In the genomic region with DNA sequence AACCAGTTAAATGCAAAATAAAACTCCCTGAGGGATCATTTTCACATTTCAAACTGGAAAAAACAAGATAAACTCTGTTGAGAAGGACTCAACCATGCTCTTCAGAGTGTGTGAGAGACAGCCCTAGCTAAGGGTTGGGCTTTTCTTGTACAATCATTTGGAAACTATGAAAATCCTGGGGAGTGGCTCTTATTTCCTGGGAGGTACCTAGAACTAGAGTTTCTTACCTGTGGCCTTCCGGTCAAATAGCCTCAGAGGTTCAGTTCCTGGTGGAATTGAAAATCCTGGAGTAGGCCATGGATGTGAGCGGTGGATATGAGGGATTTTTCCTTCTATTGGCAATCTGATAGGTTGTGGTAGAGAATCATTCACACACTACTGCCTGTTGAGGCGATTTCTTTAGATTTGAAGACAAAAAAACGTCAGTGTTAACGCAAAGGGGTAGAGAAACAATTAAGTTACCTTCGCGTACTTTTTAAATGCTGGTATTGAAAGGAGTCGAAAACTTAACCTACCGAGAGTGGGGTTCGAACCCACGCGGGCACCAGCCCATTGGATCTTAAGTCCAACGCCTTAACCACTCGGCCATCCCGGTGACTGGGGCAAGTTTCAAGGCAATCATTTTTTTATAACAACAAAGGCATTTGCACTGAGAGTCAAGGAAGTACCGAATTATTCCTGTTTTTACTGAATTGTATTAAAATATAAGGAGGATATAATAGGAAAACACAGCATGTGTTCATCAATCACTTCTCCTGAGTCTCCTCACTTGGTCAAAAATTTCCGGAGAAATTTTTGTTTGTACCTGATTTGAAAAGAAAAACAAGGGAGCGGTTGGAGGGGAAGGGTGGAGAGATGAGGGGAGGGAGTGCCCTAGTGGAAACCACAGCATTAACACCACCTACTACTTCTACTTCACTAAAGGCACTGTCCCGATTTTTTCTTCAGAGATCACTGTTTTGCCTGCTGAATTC, we compare ENCODE assay signal across 1 cellular context.
A peak's percentile ranks its signal among the peaks of the same experiment; 100 is the strongest.
TF ChIP-seq lines count a peak whose summit lies in the region.

No MANE protein-coding gene starts in this region.

TF ChIP-seq in HEK293, 187 proteins besides CTCF, POLR2A, EP300 and RAD21 (continued from another document and continues in another):
- TF ChIP-seq, protein P1, sequence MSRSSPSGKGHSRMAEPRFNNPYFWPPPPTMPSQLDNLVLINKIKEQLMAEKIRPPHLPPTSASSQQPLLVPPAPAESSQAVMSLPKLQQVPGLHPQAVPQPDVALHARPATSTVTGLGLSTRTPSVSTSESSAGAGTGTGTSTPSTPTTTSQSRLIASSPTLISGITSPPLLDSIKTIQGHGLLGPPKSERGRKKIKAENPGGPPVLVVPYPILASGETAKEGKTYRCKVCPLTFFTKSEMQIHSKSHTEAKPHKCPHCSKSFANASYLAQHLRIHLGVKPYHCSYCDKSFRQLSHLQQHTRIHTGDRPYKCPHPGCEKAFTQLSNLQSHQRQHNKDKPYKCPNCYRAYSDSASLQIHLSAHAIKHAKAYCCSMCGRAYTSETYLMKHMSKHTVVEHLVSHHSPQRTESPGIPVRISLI (tag by site-specific recombination; IDR thresholded peaks at IDR 0.05) = peak; percentile 95
- TF ChIP-seq ZBTB49 (tag by site-specific recombination; IDR thresholded peaks at IDR 0.05; ENCODE audit: low read depth) (no peak), ZNF624 (tag by site-specific recombination; IDR thresholded peaks at IDR 0.05) (no peak), ZXDB (tag by site-specific recombination; IDR thresholded peaks at IDR 0.05) (no peak; the same call in 1 of the 2 replicates), ZNF157 (tag by site-specific recombination; IDR thresholded peaks at IDR 0.05) (no peak), TCF7L2 (IDR thresholded peaks at IDR 0.05; ENCODE audit: borderline replicate concordance, low read depth, low read length) (no peak), ZNF670 (tag by site-specific recombination; IDR thresholded peaks at IDR 0.05; ENCODE audit: low read depth) (no peak), KLF9 (tag by site-specific recombination; IDR thresholded peaks at IDR 0.05; ENCODE audit: low read depth) (no peak), ZNF350 (tag by site-specific recombination; IDR thresholded peaks at IDR 0.05) (no peak), ZNF214 (tag by site-specific recombination; IDR thresholded peaks at IDR 0.05; ENCODE audit: borderline replicate concordance) (no peak), ZNF391 (tag by site-specific recombination; IDR thresholded peaks at IDR 0.05; ENCODE audit: borderline replicate concordance, low read depth) (no peak), ZNF530 (tag by site-specific recombination; IDR thresholded peaks at IDR 0.05; ENCODE audit: low read depth) (no peak), ZNF658 (tag by site-specific recombination; IDR thresholded peaks at IDR 0.05) (no peak), ZNF830 (tag by site-specific recombination; IDR thresholded peaks at IDR 0.05; ENCODE audit: low read depth) (no peak), SETDB1 (IDR thresholded peaks at IDR 0.05; ENCODE audit: insufficient read length, low read length) (no peak), ZNF155 (tag by site-specific recombination; IDR thresholded peaks at IDR 0.05) (no peak), ZNF184 (tag by site-specific recombination; IDR thresholded peaks at IDR 0.05) (peak; percentile 79; the same call in 1 of the 2 replicates), ELK4 (IDR thresholded peaks at IDR 0.05; ENCODE audit: borderline replicate concordance, low read depth, low read length) (no peak), ZNF24 (tag by site-specific recombination; IDR thresholded peaks at IDR 0.05) (peak; percentile 59; the same call in 1 of the 2 replicates), ZNF221 (tag by site-specific recombination; IDR thresholded peaks at IDR 0.05; ENCODE audit: borderline replicate concordance) (no peak), ZNF585B (tag by site-specific recombination; IDR thresholded peaks at IDR 0.05) (no peak), ZNF529 (tag by site-specific recombination; IDR thresholded peaks at IDR 0.05; ENCODE audit: insufficient replicate concordance) (no peak), ZNF423 (tag by site-specific recombination; IDR thresholded peaks at IDR 0.05) (no peak), YY2 (tag by site-specific recombination; IDR thresholded peaks at IDR 0.05) (no peak), ZNF335 (tag by site-specific recombination; conservative IDR thresholded peaks at IDR 0.05) (peak; percentile 39; the same call in 1 of the 2 replicates), PRDM6 (tag by site-specific recombination; IDR thresholded peaks at IDR 0.05) (no peak), ZNF610 (tag by site-specific recombination; IDR thresholded peaks at IDR 0.05; ENCODE audit: borderline replicate concordance) (0 out of 2 replicates have a peak, but pooled peaks have one; percentile 53), PATZ1 (tag by site-specific recombination; IDR thresholded peaks at IDR 0.05) (no peak), ZNF791 (tag by site-specific recombination; IDR thresholded peaks at IDR 0.05) (no peak), SCRT1 (tag by site-specific recombination; IDR thresholded peaks at IDR 0.05; ENCODE audit: borderline replicate concordance) (no peak), ZNF621 (tag by site-specific recombination; IDR thresholded peaks at IDR 0.05) (no peak), ZNF48 (tag by site-specific recombination; IDR thresholded peaks at IDR 0.05) (no peak), ZNF664 (tag by site-specific recombination; IDR thresholded peaks at IDR 0.05) (no peak), ZNF76 (tag by site-specific recombination; IDR thresholded peaks at IDR 0.05; ENCODE audit: borderline replicate concordance, low read depth) (no peak), BCL11B (tag by site-specific recombination; IDR thresholded peaks at IDR 0.05; ENCODE audit: low read depth) (no peak), ZNF473 (tag by site-specific recombination; IDR thresholded peaks at IDR 0.05) (no peak), ZNF223 (tag by site-specific recombination; IDR thresholded peaks at IDR 0.05) (no peak), ZFP37 (tag by site-specific recombination; IDR thresholded peaks at IDR 0.05) (peak; percentile 55; the same call in 1 of the 2 replicates), ZNF426 (tag by site-specific recombination; IDR thresholded peaks at IDR 0.05) (no peak), ZNF707 (tag by site-specific recombination; IDR thresholded peaks at IDR 0.05) (no peak), KLF10 (tag by site-specific recombination; IDR thresholded peaks at IDR 0.05) (peak; percentile 69), ZSCAN16 (tag by site-specific recombination; IDR thresholded peaks at IDR 0.05) (no peak), ZNF433 (tag by site-specific recombination; IDR thresholded peaks at IDR 0.05; ENCODE audit: low read depth) (no peak), ZNF311 (tag by site-specific recombination; IDR thresholded peaks at IDR 0.05; ENCODE audit: borderline replicate concordance) (no peak), HIC1 (tag by site-specific recombination; IDR thresholded peaks at IDR 0.05) (no peak), ZNF138 (tag by site-specific recombination; IDR thresholded peaks at IDR 0.05; ENCODE audit: borderline replicate concordance) (no peak), ZNF514 (tag by site-specific recombination; IDR thresholded peaks at IDR 0.05) (no peak), ZNF341 (tag by site-specific recombination; IDR thresholded peaks at IDR 0.05; ENCODE audit: low read depth) (no peak), EGR2 (tag by site-specific recombination; IDR thresholded peaks at IDR 0.05; ENCODE audit: low read depth) (no peak)
- TF ChIP-seq, protein P2, sequence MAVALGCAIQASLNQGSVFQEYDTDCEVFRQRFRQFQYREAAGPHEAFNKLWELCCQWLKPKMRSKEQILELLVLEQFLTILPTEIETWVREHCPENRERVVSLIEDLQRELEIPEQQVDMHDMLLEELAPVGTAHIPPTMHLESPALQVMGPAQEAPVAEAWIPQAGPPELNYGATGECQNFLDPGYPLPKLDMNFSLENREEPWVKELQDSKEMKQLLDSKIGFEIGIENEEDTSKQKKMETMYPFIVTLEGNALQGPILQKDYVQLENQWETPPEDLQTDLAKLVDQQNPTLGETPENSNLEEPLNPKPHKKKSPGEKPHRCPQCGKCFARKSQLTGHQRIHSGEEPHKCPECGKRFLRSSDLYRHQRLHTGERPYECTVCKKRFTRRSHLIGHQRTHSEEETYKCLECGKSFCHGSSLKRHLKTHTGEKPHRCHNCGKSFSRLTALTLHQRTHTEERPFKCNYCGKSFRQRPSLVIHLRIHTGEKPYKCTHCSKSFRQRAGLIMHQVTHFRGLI (tag by site-specific recombination; IDR thresholded peaks at IDR 0.05) = peak; percentile 76; the same call in 1 of the 2 replicates
- TF ChIP-seq, protein P3, sequence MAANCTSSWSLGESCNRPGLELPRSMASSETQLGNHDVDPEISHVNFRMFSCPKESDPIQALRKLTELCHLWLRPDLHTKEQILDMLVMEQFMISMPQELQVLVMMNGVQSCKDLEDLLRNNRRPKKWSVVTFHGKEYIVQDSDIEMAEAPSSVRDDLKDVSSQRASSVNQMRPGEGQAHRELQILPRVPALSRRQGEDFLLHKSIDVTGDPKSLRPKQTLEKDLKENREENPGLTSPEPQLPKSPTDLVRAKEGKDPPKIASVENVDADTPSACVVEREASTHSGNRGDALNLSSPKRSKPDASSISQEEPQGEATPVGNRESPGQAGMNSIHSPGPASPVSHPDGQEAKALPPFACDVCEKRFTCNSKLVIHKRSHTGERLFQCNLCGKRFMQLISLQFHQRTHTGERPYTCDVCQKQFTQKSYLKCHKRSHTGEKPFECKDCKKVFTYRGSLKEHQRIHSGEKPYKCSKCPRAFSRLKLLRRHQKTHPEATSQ (tag by site-specific recombination; IDR thresholded peaks at IDR 0.05) = no peak
